In the genomic region with DNA sequence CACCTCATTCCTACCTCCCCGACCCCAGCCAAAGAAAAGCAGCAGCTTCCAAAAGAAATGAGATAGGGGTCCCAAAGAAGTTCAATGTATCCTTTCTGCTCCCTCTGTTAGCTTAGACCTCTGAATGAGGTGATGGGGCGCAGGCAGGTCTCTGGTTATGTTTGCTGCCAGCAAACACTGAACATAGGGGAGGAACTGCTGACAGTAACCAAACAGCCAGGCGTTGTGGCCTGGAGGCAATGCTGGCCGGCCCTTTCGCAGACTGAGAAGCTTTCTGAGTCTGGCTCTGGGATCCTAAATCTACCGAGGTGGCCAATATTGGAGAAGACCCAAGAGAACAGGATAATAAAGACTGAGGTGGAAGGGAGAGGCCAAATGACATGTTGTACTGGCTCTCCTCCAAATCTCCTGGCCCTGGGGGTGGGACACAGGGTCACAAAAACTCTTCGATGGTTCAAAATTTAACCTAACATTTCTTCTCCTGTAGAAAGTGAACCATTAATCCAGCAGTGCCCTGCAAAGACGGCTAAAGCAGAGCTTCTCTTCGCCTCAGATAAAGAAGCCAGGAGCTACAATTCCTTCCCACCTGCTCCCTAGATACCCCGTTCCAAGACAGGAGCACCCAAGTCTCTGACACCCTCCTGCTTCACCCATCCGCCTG, we compare ENCODE assay signal across 1 cellular context.
TF ChIP-seq lines count a peak whose summit lies in the region.

No MANE protein-coding gene starts in this region.

TF ChIP-seq in HepG2, 621 proteins besides CTCF, POLR2A, EP300 and RAD21 (continued from another document and continues in another):
- TF ChIP-seq, protein P1, sequence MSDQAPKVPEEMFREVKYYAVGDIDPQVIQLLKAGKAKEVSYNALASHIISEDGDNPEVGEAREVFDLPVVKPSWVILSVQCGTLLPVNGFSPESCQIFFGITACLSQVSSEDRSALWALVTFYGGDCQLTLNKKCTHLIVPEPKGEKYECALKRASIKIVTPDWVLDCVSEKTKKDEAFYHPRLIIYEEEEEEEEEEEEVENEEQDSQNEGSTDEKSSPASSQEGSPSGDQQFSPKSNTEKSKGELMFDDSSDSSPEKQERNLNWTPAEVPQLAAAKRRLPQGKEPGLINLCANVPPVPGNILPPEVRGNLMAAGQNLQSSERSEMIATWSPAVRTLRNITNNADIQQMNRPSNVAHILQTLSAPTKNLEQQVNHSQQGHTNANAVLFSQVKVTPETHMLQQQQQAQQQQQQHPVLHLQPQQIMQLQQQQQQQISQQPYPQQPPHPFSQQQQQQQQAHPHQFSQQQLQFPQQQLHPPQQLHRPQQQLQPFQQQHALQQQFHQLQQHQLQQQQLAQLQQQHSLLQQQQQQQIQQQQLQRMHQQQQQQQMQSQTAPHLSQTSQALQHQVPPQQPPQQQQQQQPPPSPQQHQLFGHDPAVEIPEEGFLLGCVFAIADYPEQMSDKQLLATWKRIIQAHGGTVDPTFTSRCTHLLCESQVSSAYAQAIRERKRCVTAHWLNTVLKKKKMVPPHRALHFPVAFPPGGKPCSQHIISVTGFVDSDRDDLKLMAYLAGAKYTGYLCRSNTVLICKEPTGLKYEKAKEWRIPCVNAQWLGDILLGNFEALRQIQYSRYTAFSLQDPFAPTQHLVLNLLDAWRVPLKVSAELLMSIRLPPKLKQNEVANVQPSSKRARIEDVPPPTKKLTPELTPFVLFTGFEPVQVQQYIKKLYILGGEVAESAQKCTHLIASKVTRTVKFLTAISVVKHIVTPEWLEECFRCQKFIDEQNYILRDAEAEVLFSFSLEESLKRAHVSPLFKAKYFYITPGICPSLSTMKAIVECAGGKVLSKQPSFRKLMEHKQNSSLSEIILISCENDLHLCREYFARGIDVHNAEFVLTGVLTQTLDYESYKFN (CRISPR knock-in tag; conservative IDR thresholded peaks at IDR 0.05): 0 out of 2 replicates have a peak, but pooled peaks have one; percentile 1
- TF ChIP-seq ZNF317 (CRISPR knock-in tag; IDR thresholded peaks at IDR 0.05): peak; percentile 93
- no peak for TF ChIP-seq ZNF879 (CRISPR knock-in tag; IDR thresholded peaks at IDR 0.05)
- 0 out of 2 replicates have a peak, but pooled peaks have one; percentile 22 for TF ChIP-seq HDAC1 (CRISPR knock-in tag; IDR thresholded peaks at IDR 0.05)
- no peak for TF ChIP-seq FOXP1 (IDR thresholded peaks at IDR 0.05)
- TF ChIP-seq FOXP1 (CRISPR knock-in tag; IDR thresholded peaks at IDR 0.05): 0 out of 2 replicates have a peak, but pooled peaks have one; percentile 4
- TF ChIP-seq, protein P2, sequence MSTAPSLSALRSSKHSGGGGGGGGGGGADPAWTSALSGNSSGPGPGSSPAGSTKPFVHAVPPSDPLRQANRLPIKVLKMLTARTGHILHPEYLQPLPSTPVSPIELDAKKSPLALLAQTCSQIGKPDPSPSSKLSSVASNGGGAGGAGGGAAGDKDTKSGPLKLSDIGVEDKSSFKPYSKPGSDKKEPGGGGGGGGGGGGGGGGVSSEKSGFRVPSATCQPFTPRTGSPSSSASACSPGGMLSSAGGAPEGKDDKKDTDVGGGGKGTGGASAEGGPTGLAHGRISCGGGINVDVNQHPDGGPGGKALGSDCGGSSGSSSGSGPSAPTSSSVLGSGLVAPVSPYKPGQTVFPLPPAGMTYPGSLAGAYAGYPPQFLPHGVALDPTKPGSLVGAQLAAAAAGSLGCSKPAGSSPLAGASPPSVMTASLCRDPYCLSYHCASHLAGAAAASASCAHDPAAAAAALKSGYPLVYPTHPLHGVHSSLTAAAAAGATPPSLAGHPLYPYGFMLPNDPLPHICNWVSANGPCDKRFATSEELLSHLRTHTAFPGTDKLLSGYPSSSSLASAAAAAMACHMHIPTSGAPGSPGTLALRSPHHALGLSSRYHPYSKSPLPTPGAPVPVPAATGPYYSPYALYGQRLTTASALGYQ (CRISPR knock-in tag; IDR thresholded peaks at IDR 0.05): 0 out of 2 replicates have a peak, but pooled peaks have one; percentile 18
- TF ChIP-seq ZFX (CRISPR knock-in tag; IDR thresholded peaks at IDR 0.05; ENCODE audit: low read depth): peak; percentile 46; the same call in 1 of the 2 replicates
- peak; percentile 19 for TF ChIP-seq TEAD3 (CRISPR knock-in tag; optimal IDR thresholded peaks at IDR 0.05; ENCODE audit: borderline replicate concordance)
- TF ChIP-seq, protein P3, sequence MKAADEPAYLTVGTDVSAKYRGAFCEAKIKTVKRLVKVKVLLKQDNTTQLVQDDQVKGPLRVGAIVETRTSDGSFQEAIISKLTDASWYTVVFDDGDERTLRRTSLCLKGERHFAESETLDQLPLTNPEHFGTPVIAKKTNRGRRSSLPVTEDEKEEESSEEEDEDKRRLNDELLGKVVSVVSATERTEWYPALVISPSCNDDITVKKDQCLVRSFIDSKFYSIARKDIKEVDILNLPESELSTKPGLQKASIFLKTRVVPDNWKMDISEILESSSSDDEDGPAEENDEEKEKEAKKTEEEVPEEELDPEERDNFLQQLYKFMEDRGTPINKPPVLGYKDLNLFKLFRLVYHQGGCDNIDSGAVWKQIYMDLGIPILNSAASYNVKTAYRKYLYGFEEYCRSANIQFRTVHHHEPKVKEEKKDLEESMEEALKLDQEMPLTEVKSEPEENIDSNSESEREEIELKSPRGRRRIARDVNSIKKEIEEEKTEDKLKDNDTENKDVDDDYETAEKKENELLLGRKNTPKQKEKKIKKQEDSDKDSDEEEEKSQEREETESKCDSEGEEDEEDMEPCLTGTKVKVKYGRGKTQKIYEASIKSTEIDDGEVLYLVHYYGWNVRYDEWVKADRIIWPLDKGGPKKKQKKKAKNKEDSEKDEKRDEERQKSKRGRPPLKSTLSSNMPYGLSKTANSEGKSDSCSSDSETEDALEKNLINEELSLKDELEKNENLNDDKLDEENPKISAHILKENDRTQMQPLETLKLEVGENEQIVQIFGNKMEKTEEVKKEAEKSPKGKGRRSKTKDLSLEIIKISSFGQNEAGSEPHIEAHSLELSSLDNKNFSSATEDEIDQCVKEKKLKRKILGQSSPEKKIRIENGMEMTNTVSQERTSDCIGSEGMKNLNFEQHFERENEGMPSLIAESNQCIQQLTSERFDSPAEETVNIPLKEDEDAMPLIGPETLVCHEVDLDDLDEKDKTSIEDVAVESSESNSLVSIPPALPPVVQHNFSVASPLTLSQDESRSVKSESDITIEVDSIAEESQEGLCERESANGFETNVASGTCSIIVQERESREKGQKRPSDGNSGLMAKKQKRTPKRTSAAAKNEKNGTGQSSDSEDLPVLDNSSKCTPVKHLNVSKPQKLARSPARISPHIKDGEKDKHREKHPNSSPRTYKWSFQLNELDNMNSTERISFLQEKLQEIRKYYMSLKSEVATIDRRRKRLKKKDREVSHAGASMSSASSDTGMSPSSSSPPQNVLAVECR (CRISPR knock-in tag; IDR thresholded peaks at IDR 0.05; ENCODE audit: borderline replicate concordance): peak; percentile 43; the same call in 1 of the 2 replicates
- TF ChIP-seq ZNF652 (CRISPR knock-in tag; IDR thresholded peaks at IDR 0.05; ENCODE audit: borderline replicate concordance, low read depth): peak; percentile 35; the same call in 1 of the 2 replicates
- 0 out of 2 replicates have a peak, but pooled peaks have one; percentile 54 for TF ChIP-seq ZNF263 (CRISPR knock-in tag; IDR thresholded peaks at IDR 0.05)
- TF ChIP-seq AKAP8 (CRISPR knock-in tag; IDR thresholded peaks at IDR 0.05): no peak
- TF ChIP-seq PPARG (CRISPR knock-in tag; conservative IDR thresholded peaks at IDR 0.05): 0 out of 2 replicates have a peak, but pooled peaks have one; percentile 19
- TF ChIP-seq, protein P4, sequence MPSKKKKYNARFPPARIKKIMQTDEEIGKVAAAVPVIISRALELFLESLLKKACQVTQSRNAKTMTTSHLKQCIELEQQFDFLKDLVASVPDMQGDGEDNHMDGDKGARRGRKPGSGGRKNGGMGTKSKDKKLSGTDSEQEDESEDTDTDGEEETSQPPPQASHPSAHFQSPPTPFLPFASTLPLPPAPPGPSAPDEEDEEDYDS (CRISPR knock-in tag; IDR thresholded peaks at IDR 0.05): 0 out of 2 replicates have a peak, but pooled peaks have one; percentile 15
- no peak for TF ChIP-seq CAMTA2 (CRISPR knock-in tag; IDR thresholded peaks at IDR 0.05; ENCODE audit: borderline replicate concordance)
- TF ChIP-seq, protein P5, sequence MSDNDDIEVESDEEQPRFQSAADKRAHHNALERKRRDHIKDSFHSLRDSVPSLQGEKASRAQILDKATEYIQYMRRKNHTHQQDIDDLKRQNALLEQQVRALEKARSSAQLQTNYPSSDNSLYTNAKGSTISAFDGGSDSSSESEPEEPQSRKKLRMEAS (IDR thresholded peaks at IDR 0.05): peak; percentile 28; the same call in 1 of the 2 replicates
- TF ChIP-seq ZMYM3 (CRISPR knock-in tag; IDR thresholded peaks at IDR 0.05): peak; percentile 45; the same call in 1 of the 2 replicates
- peak; percentile 68; the same call in 1 of the 2 replicates for TF ChIP-seq ZNF292 (CRISPR knock-in tag; IDR thresholded peaks at IDR 0.05; ENCODE audit: borderline replicate concordance, low read depth)
- TF ChIP-seq ZNF891 (CRISPR knock-in tag; IDR thresholded peaks at IDR 0.05): no peak
- peak; percentile 70; the same call in 1 of the 2 replicates for TF ChIP-seq ZBTB7B (CRISPR knock-in tag; IDR thresholded peaks at IDR 0.05)
- TF ChIP-seq ZNF605 (CRISPR knock-in tag; IDR thresholded peaks at IDR 0.05): peak; percentile 54; the same call in 1 of the 2 replicates
- TF ChIP-seq LCORL (IDR thresholded peaks at IDR 0.05): no peak
- TF ChIP-seq LCORL (CRISPR knock-in tag; IDR thresholded peaks at IDR 0.05): peak; percentile 82
- TF ChIP-seq ZNF282 (IDR thresholded peaks at IDR 0.05; ENCODE audit: partially characterized antibody): no peak
- TF ChIP-seq, protein P6, sequence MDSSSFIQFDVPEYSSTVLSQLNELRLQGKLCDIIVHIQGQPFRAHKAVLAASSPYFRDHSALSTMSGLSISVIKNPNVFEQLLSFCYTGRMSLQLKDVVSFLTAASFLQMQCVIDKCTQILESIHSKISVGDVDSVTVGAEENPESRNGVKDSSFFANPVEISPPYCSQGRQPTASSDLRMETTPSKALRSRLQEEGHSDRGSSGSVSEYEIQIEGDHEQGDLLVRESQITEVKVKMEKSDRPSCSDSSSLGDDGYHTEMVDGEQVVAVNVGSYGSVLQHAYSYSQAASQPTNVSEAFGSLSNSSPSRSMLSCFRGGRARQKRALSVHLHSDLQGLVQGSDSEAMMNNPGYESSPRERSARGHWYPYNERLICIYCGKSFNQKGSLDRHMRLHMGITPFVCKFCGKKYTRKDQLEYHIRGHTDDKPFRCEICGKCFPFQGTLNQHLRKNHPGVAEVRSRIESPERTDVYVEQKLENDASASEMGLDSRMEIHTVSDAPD (CRISPR knock-in tag; IDR thresholded peaks at IDR 0.05): 0 out of 2 replicates have a peak, but pooled peaks have one; percentile 60
- peak; percentile 33; the same call in 1 of the 2 replicates for TF ChIP-seq ZNF331 (CRISPR knock-in tag; IDR thresholded peaks at IDR 0.05)
- TF ChIP-seq HNRNPK (IDR thresholded peaks at IDR 0.05; ENCODE audit: low read depth, low read length, poor library complexity, severe bottlenecking): no peak
- TF ChIP-seq ZNF367 (CRISPR knock-in tag; IDR thresholded peaks at IDR 0.05; ENCODE audit: borderline replicate concordance): no peak
- TF ChIP-seq IRF2 (CRISPR knock-in tag; IDR thresholded peaks at IDR 0.05): 0 out of 2 replicates have a peak, but pooled peaks have one; percentile 25
- TF ChIP-seq ZFY (CRISPR knock-in tag; IDR thresholded peaks at IDR 0.05): peak; percentile 48; the same call in 1 of the 2 replicates
- TF ChIP-seq, protein P7, sequence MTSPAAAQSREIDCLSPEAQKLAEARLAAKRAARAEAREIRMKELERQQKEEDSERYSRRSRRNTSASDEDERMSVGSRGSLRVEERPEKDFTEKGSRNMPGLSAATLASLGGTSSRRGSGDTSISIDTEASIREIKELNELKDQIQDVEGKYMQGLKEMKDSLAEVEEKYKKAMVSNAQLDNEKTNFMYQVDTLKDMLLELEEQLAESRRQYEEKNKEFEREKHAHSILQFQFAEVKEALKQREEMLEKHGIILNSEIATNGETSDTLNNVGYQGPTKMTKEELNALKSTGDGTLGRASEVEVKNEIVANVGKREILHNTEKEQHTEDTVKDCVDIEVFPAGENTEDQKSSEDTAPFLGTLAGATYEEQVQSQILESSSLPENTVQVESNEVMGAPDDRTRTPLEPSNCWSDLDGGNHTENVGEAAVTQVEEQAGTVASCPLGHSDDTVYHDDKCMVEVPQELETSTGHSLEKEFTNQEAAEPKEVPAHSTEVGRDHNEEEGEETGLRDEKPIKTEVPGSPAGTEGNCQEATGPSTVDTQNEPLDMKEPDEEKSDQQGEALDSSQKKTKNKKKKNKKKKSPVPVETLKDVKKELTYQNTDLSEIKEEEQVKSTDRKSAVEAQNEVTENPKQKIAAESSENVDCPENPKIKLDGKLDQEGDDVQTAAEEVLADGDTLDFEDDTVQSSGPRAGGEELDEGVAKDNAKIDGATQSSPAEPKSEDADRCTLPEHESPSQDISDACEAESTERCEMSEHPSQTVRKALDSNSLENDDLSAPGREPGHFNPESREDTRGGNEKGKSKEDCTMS (CRISPR knock-in tag; conservative IDR thresholded peaks at IDR 0.05): no peak
- TF ChIP-seq, protein P8, sequence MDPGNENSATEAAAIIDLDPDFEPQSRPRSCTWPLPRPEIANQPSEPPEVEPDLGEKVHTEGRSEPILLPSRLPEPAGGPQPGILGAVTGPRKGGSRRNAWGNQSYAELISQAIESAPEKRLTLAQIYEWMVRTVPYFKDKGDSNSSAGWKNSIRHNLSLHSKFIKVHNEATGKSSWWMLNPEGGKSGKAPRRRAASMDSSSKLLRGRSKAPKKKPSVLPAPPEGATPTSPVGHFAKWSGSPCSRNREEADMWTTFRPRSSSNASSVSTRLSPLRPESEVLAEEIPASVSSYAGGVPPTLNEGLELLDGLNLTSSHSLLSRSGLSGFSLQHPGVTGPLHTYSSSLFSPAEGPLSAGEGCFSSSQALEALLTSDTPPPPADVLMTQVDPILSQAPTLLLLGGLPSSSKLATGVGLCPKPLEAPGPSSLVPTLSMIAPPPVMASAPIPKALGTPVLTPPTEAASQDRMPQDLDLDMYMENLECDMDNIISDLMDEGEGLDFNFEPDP (CRISPR knock-in tag; conservative IDR thresholded peaks at IDR 0.05): no peak
- peak; percentile 21; the same call in 1 of the 2 replicates for TF ChIP-seq BCL6 (CRISPR knock-in tag; IDR thresholded peaks at IDR 0.05)
- TF ChIP-seq, protein P9, sequence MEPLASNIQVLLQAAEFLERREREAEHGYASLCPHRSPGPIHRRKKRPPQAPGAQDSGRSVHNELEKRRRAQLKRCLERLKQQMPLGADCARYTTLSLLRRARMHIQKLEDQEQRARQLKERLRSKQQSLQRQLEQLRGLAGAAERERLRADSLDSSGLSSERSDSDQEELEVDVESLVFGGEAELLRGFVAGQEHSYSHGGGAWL (CRISPR knock-in tag; IDR thresholded peaks at IDR 0.05): no peak
